ENCODE assay signal across 26 cellular contexts in genomic region chr15:45102226-45102625, GRCh38. TPM values are rescaled to one million over a fixed set of nuclear protein-coding genes. Genes with fewer than 3 reads are reported as not detected.
"Had no signal": no experiment of that assay in that cellular context is flagged by ENCODE, and none has a peak within 500 bp of the region (broad histone marks: within the 10 kb centered on the region; RNA-seq: fewer than 3 reads in every experiment).

No MANE protein-coding gene starts in this region.

- H3K27ac ChIP-seq: HL-60, KMS-11, PC-9, Peyer's patch, SJCRH30 had no signal

- H3K4me2 ChIP-seq: KMS-11, PC-9 had no signal

- H3K9me3 ChIP-seq: Peyer's patch, SJCRH30 had no signal

- DNase-seq: Kasumi-1, MM.1S, NCI-H1092 treated with DMSO at 0.1 percent for 48 hours, NCI-H1436, NCI-H187, NCI-H2029, NCI-H2081 treated with DMSO at 0.1 percent for 48 hours, NCI-H2171, NCI-H226, NCI-H446, NCI-H510A, NCI-H524 treated with DMSO at 0.1 percent for 48 hours, NCI-H69, NCI-H774, PC-9, SHP77 treated with DMSO at 0.1 percent for 48 hours, SJCRH30 had no signal

- ATAC-seq: K562, Right ventricle myocardium inferior had no signal

- H3K27me3 ChIP-seq: Peyer's patch had no signal

- H3K9ac ChIP-seq: KMS-11 had no signal

- H2AFZ ChIP-seq: PC-9 had no signal

- H3K4me3 ChIP-seq: K562, PC-9, Peyer's patch, SJCRH30 had no signal

- H3K36me3 ChIP-seq: Peyer's patch, SJCRH30 had no signal

- H3K4me1 ChIP-seq: Peyer's patch, SJCRH30 had no signal

RNA-seq across cellular contexts. Expression of gene DUOX2, which starts 11.7 kb away (rescaled TPM):
- total RNA-seq: M059J, PC-9, RPMI7951, SJCRH30 had no signal
- polyA plus RNA-seq: IgD-negative memory B cell had no signal

RNA-seq across cellular contexts. Expression of gene DUOXA2, which starts 11.9 kb away (rescaled TPM):
- total RNA-seq: K562, OCI-LY7, PC-9, Right ventricle myocardium inferior, RPMI7951, SJCRH30 had no signal
- polyA plus RNA-seq: IgD-negative memory B cell, K562 had no signal

RNA-seq across cellular contexts. Expression of gene DUOXA1, which starts 27.5 kb away (rescaled TPM):
- total RNA-seq: M059J, OCI-LY7, RPMI7951 had no signal
- polyA plus RNA-seq: IgD-negative memory B cell had no signal

RNA-seq across cellular contexts. Expression of gene DUOX1, which starts 27.6 kb away (rescaled TPM):
- total RNA-seq: M059J, OCI-LY7, PC-9, RPMI7951, SJCRH30 had no signal
